In the genomic region with DNA sequence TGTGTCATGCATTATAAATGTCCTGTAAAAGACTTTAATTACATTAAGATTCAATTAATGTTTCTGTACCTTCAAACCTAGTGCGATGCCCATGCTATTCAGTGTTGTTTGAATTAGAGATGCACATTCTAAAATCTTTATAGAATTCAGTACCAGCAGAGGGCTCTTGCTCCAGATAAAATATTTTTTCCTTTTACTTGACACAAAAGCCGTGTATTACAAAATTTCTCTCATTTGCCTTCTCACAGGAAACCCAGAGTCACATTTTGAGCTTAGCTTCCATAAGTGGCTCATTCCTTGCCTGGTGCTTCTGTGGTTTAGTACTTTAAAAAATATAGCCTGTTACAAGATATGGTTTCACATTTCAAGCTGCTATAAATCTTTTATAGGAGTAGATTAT, we compare ENCODE assay signal across 13 cellular contexts.
DNase-seq lines count a peak whose midpoint lies in the region; ATAC-seq and TF ChIP-seq lines count a peak whose summit lies in the region.
"Had no signal": no experiment of that assay in that cellular context is flagged by ENCODE, and none has a peak within 500 bp of the region (broad histone marks: within the 10 kb centered on the region; RNA-seq: fewer than 3 reads in every experiment).

No MANE protein-coding gene starts in this region.

- in situ Hi-C loops in G401 (cut with HindIII; ENCODE audit: low sequenced_read_pairs), result no loop called here

- ATAC-seq in omental fat pad (ENCODE audit: low FRiP score), result peak; percentile 41
- ATAC-seq: HCT116 had no signal

- DNase-seq in G401 (ENCODE audit: low spot score) (peak; percentile 28), MV-4-11 (lab: John Stamatoyannopoulos, UW) (peak; percentile 50), choroid plexus epithelial cell (ENCODE audit: low read depth) (peak; percentile 42), omental fat pad (ENCODE audit: low spot score) (no peak), HEK293T (ENCODE audit: extremely low spot score) (no peak), NCI-H82 treated with DMSO at 0.1 percent for 48 hours (lab: John Stamatoyannopoulos, UW; ENCODE audit: unreplicated experiment) (no peak), HuH-7.5 (ENCODE audit: low spot score) (no peak)
- no peak for DNase-seq in stimulated activated CD4-positive, alpha-beta T cell treated with anti-CD3 and anti-CD28 coated beads, Interleukin-12 subunit alpha, Interleukin-12 subunit beta, amount 100 ng/mL, for 4 hours
- DNase-seq: activated CD4-positive, alpha-beta T cell treated with anti-CD3 and anti-CD28 coated beads for 48 hours; kidney; NCI-H187 treated with DMSO at 0.1 percent for 48 hours; Right ventricle myocardium superior had no signal

- H3K4me3 ChIP-seq in choroid plexus epithelial cell (ENCODE audit: low read depth, low read length), result no peak overlapping the region

- peak; percentile 43 for TF ChIP-seq CTCF in choroid plexus epithelial cell (conservative IDR thresholded peaks at IDR 0.05; ENCODE audit: low read depth, low read length)
- TF ChIP-seq CTCF in omental fat pad (IDR thresholded peaks at IDR 0.05), result no peak

- CTCF ChIA-PET in HEK293T (lab: Yijun Ruan, JAX), result no interaction called here

- POLR2A ChIA-PET in HEK293T (lab: Yijun Ruan, JAX), result no interaction called here

TF ChIP-seq in HEK293T, 16 proteins besides CTCF, POLR2A, EP300 and RAD21:
- TF ChIP-seq ZNF384 (IDR thresholded peaks at IDR 0.05) (no peak), SUZ12 (IDR thresholded peaks at IDR 0.05) (no peak), TARDBP (IDR thresholded peaks at IDR 0.05) (no peak), FOXA1 (IDR thresholded peaks at IDR 0.05) (no peak), FOXK2 (IDR thresholded peaks at IDR 0.05) (no peak), BHLHE40 (IDR thresholded peaks at IDR 0.05; ENCODE audit: borderline replicate concordance) (no peak)
- TF ChIP-seq, protein P1, sequence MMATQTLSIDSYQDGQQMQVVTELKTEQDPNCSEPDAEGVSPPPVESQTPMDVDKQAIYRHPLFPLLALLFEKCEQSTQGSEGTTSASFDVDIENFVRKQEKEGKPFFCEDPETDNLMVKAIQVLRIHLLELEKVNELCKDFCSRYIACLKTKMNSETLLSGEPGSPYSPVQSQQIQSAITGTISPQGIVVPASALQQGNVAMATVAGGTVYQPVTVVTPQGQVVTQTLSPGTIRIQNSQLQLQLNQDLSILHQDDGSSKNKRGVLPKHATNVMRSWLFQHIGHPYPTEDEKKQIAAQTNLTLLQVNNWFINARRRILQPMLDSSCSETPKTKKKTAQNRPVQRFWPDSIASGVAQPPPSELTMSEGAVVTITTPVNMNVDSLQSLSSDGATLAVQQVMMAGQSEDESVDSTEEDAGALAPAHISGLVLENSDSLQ (IDR thresholded peaks at IDR 0.05), result no peak

Comparison
In these comparisons a context has a peak if more than half of its experiments do, and no peak if none do; other contexts are left out.
1. DNase-seq: peak in G401 (single experiment), MV-4-11 (single experiment) and choroid plexus epithelial cell (single experiment); none in omental fat pad (single experiment), HEK293T (single experiment), NCI-H82 treated with DMSO at 0.1 percent for 48 hours (single experiment), stimulated activated CD4-positive, alpha-beta T cell treated with anti-CD3 and anti-CD28 coated beads, Interleukin-12 subunit alpha, Interleukin-12 subunit beta, amount 100 ng/mL, for 4 hours (single experiment) and HuH-7.5 (single experiment).